10 cellular contexts compared by ENCODE assay signal in genomic region chr4:110854021-110854678, GRCh38.
DNase-seq lines count a peak whose midpoint lies in the region; ATAC-seq and TF ChIP-seq lines count a peak whose summit lies in the region.
"Had no signal": no experiment of that assay in that cellular context is flagged by ENCODE, and none has a peak within 500 bp of the region (broad histone marks: within the 10 kb centered on the region; RNA-seq: fewer than 3 reads in every experiment).

No MANE protein-coding gene starts in this region.

- H3K9ac ChIP-seq in adipocyte (ENCODE audit: low read length): no peak overlapping the region

- no peaks in the 10 kb centered on the region for H3K36me3 ChIP-seq in adipocyte (ENCODE audit: control insufficient read depth, insufficient read depth, low read length, severe bottlenecking)

- DNase-seq in AG10803 (ENCODE audit: low read depth) (peak; percentile 96), HS-27A (ENCODE audit: low read depth) (peak; percentile 92), adipocyte (ENCODE audit: low read depth) (peak; percentile 86), left colon (peak; percentile 39 to 68), middle frontal gyrus (ENCODE audit: extremely low spot score, low spot score) (no peak), NCI-H2107 (lab: John Stamatoyannopoulos, UW) (no peak)
- DNase-seq in effector CD4-positive, alpha-beta T cell: no peak
- DNase-seq: activated naive CD4-positive, alpha-beta T cell treated with anti-CD3 and anti-CD28 coated beads, Interleukin-2, amount 10 ng/mL, durations not matched to agents 7 days and 5 days; occipital lobe had no signal

- H3K4me3 ChIP-seq in AG10803 (ENCODE audit: low read length): no peak overlapping the region
- H3K4me3 ChIP-seq in adipocyte (ENCODE audit: low read length): no peak overlapping the region

- H3K27me3 ChIP-seq in adipocyte (replicated peaks; ENCODE audit: control insufficient read depth, insufficient read depth, low read length): peaks cover 7% of the 10 kb centered on the region

- no peak for TF ChIP-seq CTCF in AG10803 (conservative IDR thresholded peaks at IDR 0.05; ENCODE audit: low read length)

- H3K9me3 ChIP-seq in adipocyte (ENCODE audit: control insufficient read depth, low read length): peaks cover 3% of the 10 kb centered on the region

- H3K4me1 ChIP-seq in adipocyte (ENCODE audit: control insufficient read depth, insufficient read depth, low read length): peaks cover 20% of the 10 kb centered on the region

- ATAC-seq in left colon: peak; percentile 76
- ATAC-seq in GM21390 (IDR thresholded peaks at IDR 0.05; ENCODE audit: unreplicated experiment): no peak

- intact Hi-C loops in left colon (cut with DNase I, micrococcal nuclease): no loop called here

Comparison
In these comparisons a context has a peak if more than half of its experiments do, and no peak if none do; other contexts are left out.
1. DNase-seq: peak in AG10803 (single experiment), HS-27A (single experiment), adipocyte (single experiment) and left colon (2 of 2); none in middle frontal gyrus (single experiment), effector CD4-positive, alpha-beta T cell (single experiment) and NCI-H2107 (single experiment).